In the genomic region with DNA sequence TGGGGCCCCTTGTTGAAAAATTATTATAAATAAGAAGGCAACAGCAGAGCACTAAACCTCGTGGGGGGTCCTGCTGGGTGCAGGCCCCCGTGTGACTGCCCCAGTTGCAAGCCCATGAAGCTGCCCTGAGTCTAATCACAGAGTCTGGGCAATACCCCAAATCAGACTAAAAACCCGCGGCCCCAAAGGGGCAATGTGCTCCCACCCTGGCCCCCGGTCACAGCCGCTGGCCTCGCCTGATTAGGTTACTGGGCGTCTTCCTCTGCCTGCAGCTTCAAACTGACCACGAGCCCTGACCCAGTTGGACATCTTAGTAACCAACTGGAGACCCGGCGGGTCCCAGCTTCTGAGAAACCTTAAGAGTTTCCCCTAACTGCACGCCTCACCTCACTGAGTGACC, we compare ENCODE assay signal across 23 cellular contexts. TPM values are rescaled to one million over a fixed set of nuclear protein-coding genes. Genes with fewer than 3 reads are reported as not detected.
DNase-seq lines count a peak whose midpoint lies in the region; ATAC-seq and TF ChIP-seq lines count a peak whose summit lies in the region.
"Had no signal": no experiment of that assay in that cellular context is flagged by ENCODE, and none has a peak within 500 bp of the region (broad histone marks: within the 10 kb centered on the region; RNA-seq: fewer than 3 reads in every experiment).

No MANE protein-coding gene starts in this region.

- H3K36me3 Mint-ChIP-seq in CD4-positive, alpha-beta T cell (ENCODE audit: low read depth): peaks cover 8% of the 10 kb centered on the region
- peaks cover 0 to 4% (median 3%) of the 10 kb centered on the region in 3 donors for H3K36me3 Mint-ChIP-seq in CD8-positive, alpha-beta memory T cell
- H3K36me3 Mint-ChIP-seq in activated T-helper 17 cell treated with anti-CD3 and anti-CD28 coated beads, Interleukin-2, amount 50 U/mL, for 72 hours (ENCODE audit: low read depth): peaks cover 77% of the 10 kb centered on the region
- H3K36me3 Mint-ChIP-seq in endodermal cell (ENCODE audit: low read depth): no peaks in the 10 kb centered on the region
- H3K36me3 Mint-ChIP-seq: activated CD8-positive, alpha-beta memory T cell treated with anti-CD3 and anti-CD28 coated beads, Interleukin-2, amount 10 ng/mL, durations not matched to agents 7 days and 5 days had no signal

- POLR2A ChIA-PET in CD4-positive, alpha-beta T cell (lab: Charles Lee): interaction anchor here (1.3 to 2.5 kb wide), 3 partner anchors 10 to 13 kb away, joined by 4 to 21 read pairs (median 7); no protein-coding TSS in a partner anchor
- POLR2A ChIA-PET in CD8-positive, alpha-beta memory T cell (lab: Charles Lee): interaction anchor here (0.7 to 1.6 kb wide), 2 partner anchors 9 to 13 kb away, joined by 3 to 4 read pairs; no protein-coding TSS in a partner anchor

- no peak for ATAC-seq in CD4-positive, alpha-beta T cell (ENCODE audit: poor library complexity)
- no peak for ATAC-seq in activated T-helper 17 cell treated with anti-CD3 and anti-CD28 coated beads, Interleukin-2, amount 50 U/mL, for 72 hours (replicated peaks)
- ATAC-seq: activated CD8-positive, alpha-beta memory T cell treated with anti-CD3 and anti-CD28 coated beads, Interleukin-2, amount 10 ng/mL, durations not matched to agents 7 days and 5 days had no signal

- H3K9me3 ChIP-seq in CD4-positive, alpha-beta T cell (ENCODE audit: control insufficient read depth, low read length): no peaks in the 10 kb centered on the region
- no peaks in the 10 kb centered on the region for H3K9me3 ChIP-seq in CD8-positive, alpha-beta memory T cell (ENCODE audit: low read length)
- H3K9me3 ChIP-seq in endodermal cell (ENCODE audit: control insufficient read depth, low read length): no peaks in the 10 kb centered on the region
- H3K9me3 ChIP-seq: Caco-2, thyroid gland had no signal

- H3K4me3 Mint-ChIP-seq in CD4-positive, alpha-beta T cell: peak overlapping the region; percentile 81
- peak overlapping the region in 6 of 7 donors; percentile 47 to 78 (median 71) for H3K4me3 Mint-ChIP-seq in CD8-positive, alpha-beta memory T cell
- H3K4me3 Mint-ChIP-seq in activated T-helper 17 cell treated with anti-CD3 and anti-CD28 coated beads, Interleukin-2, amount 50 U/mL, for 72 hours: peak overlapping the region; percentile 86
- H3K4me3 Mint-ChIP-seq in endodermal cell: no peak overlapping the region
- H3K4me3 Mint-ChIP-seq: activated CD8-positive, alpha-beta memory T cell treated with anti-CD3 and anti-CD28 coated beads, Interleukin-2, amount 10 ng/mL, durations not matched to agents 7 days and 5 days had no signal

- H3K9ac ChIP-seq in rectal smooth muscle tissue (ENCODE audit: low read length) (no peak overlapping the region), endodermal cell (ENCODE audit: extremely low read depth, low read length, poor library complexity, severe bottlenecking) (no peak overlapping the region)
- H3K9ac ChIP-seq: parathyroid adenoma had no signal

- no peaks in the 10 kb centered on the region for H3K27me3 Mint-ChIP-seq in CD4-positive, alpha-beta T cell
- no peaks in the 10 kb centered on the region for H3K27me3 Mint-ChIP-seq in CD8-positive, alpha-beta memory T cell
- H3K27me3 Mint-ChIP-seq in activated T-helper 17 cell treated with anti-CD3 and anti-CD28 coated beads, Interleukin-2, amount 50 U/mL, for 72 hours: no peaks in the 10 kb centered on the region
- peaks cover 17% of the 10 kb centered on the region for H3K27me3 Mint-ChIP-seq in endodermal cell (ENCODE audit: insufficient read depth)

- 93 to 98% methylated on average over 8 to 12 of the region's 12 CpGs for WGBS in endodermal cell (ENCODE audit: insufficient coverage in 1 of 2, insufficient read length in 1 of 2), 2 experiments

- peak overlapping the region; percentile 97 for H3K27ac Mint-ChIP-seq in CD4-positive, alpha-beta T cell
- peak overlapping the region in 5 of 8 donors; percentile 50 to 88 (median 79) for H3K27ac Mint-ChIP-seq in CD8-positive, alpha-beta memory T cell
- peak overlapping the region; percentile 92 for H3K27ac Mint-ChIP-seq in activated T-helper 17 cell treated with anti-CD3 and anti-CD28 coated beads, Interleukin-2, amount 50 U/mL, for 72 hours
- no peak overlapping the region for H3K27ac Mint-ChIP-seq in endodermal cell
- H3K27ac Mint-ChIP-seq: activated CD8-positive, alpha-beta memory T cell treated with anti-CD3 and anti-CD28 coated beads, Interleukin-2, amount 10 ng/mL, durations not matched to agents 7 days and 5 days had no signal

- H3K4me1 Mint-ChIP-seq in CD4-positive, alpha-beta T cell (ENCODE audit: low read depth): peaks cover 81% of the 10 kb centered on the region
- H3K4me1 Mint-ChIP-seq in CD8-positive, alpha-beta memory T cell: peaks cover 56 to 81% (median 63%) of the 10 kb centered on the region in 3 donors
- H3K4me1 Mint-ChIP-seq in activated T-helper 17 cell treated with anti-CD3 and anti-CD28 coated beads, Interleukin-2, amount 50 U/mL, for 72 hours: peaks cover 52% of the 10 kb centered on the region
- peaks cover 31% of the 10 kb centered on the region for H3K4me1 Mint-ChIP-seq in endodermal cell

- H3K4me1 ChIP-seq in CD8-positive, alpha-beta memory T cell (ENCODE audit: insufficient read depth, low read length): peaks cover 77% of the 10 kb centered on the region
- peaks cover 21% of the 10 kb centered on the region for H3K4me1 ChIP-seq in rectal smooth muscle tissue (ENCODE audit: control insufficient read depth, insufficient read depth, low read length)
- H3K4me1 ChIP-seq in endodermal cell (ENCODE audit: control insufficient read depth, insufficient read depth, low read length): peaks cover 5% of the 10 kb centered on the region
- H3K4me1 ChIP-seq: parathyroid adenoma had no signal

- H3K27me3 ChIP-seq in CD4-positive, alpha-beta T cell (ENCODE audit: control insufficient read depth, insufficient read depth, low read length): no peaks in the 10 kb centered on the region
- no peaks in the 10 kb centered on the region for H3K27me3 ChIP-seq in CD8-positive, alpha-beta memory T cell (ENCODE audit: insufficient read depth, low read length, poor library complexity, severe bottlenecking)
- H3K27me3 ChIP-seq in rectal smooth muscle tissue (ENCODE audit: control insufficient read depth, insufficient read depth, low read length): no peaks in the 10 kb centered on the region
- no peaks in the 10 kb centered on the region for H3K27me3 ChIP-seq in endodermal cell (ENCODE audit: control insufficient read depth, insufficient read depth, low read length, poor library complexity, severe bottlenecking)
- H3K27me3 ChIP-seq: cardiac muscle cell, thyroid gland had no signal

- no peak overlapping the region for H3K4me3 ChIP-seq in CD8-positive, alpha-beta memory T cell (ENCODE audit: low read length)
- peak overlapping the region; percentile 31 for H3K4me3 ChIP-seq in rectal smooth muscle tissue (ENCODE audit: low read length)
- no peak overlapping the region for H3K4me3 ChIP-seq in endodermal cell (ENCODE audit: low read length)
- H3K4me3 ChIP-seq: cardiac muscle cell, thyroid gland had no signal

- no peaks in the 10 kb centered on the region for H3K9me3 Mint-ChIP-seq in CD4-positive, alpha-beta T cell
- H3K9me3 Mint-ChIP-seq in CD8-positive, alpha-beta memory T cell: no peaks in the 10 kb centered on the region
- no peaks in the 10 kb centered on the region for H3K9me3 Mint-ChIP-seq in activated T-helper 17 cell treated with anti-CD3 and anti-CD28 coated beads, Interleukin-2, amount 50 U/mL, for 72 hours
- no peaks in the 10 kb centered on the region for H3K9me3 Mint-ChIP-seq in endodermal cell

- CTCF ChIA-PET in CD4-positive, alpha-beta T cell (lab: Charles Lee): no interaction called here
- CTCF ChIA-PET in CD8-positive, alpha-beta memory T cell (lab: Charles Lee): interaction anchor here (1.4 kb wide), 1 partner anchor 15 kb away, joined by 5 read pairs; no protein-coding TSS in a partner anchor

- no peaks in the 10 kb centered on the region for H3K36me3 ChIP-seq in CD8-positive, alpha-beta memory T cell (ENCODE audit: insufficient read depth, low read length)
- H3K36me3 ChIP-seq in rectal smooth muscle tissue (ENCODE audit: control insufficient read depth, insufficient read depth, low read length) (no peaks in the 10 kb centered on the region), endodermal cell (ENCODE audit: control insufficient read depth, insufficient read depth, low read length) (no peaks in the 10 kb centered on the region)
- H3K36me3 ChIP-seq: cardiac muscle cell, thyroid gland had no signal

- intact Hi-C loops in CD4-positive, alpha-beta T cell (cut with DNase I, micrococcal nuclease): no loop called here

- no peak overlapping the region for H3K27ac ChIP-seq in CD4-positive, alpha-beta T cell (ENCODE audit: low read depth, low read length)
- H3K27ac ChIP-seq in CD8-positive, alpha-beta memory T cell (ENCODE audit: low read depth, low read length): no peak overlapping the region
- H3K27ac ChIP-seq in rectal smooth muscle tissue (ENCODE audit: low read depth, low read length): peak overlapping the region; percentile 46
- H3K27ac ChIP-seq in caudate nucleus (ENCODE audit: low read depth, low read length): no peak overlapping the region
- H3K27ac ChIP-seq in endodermal cell (ENCODE audit: low read depth, low read length): no peak overlapping the region
- H3K27ac ChIP-seq: cardiac muscle cell, parathyroid adenoma, thyroid gland had no signal

- TF ChIP-seq CTCF in CD4-positive, alpha-beta T cell (IDR thresholded peaks at IDR 0.05): no peak
- no peak for TF ChIP-seq CTCF in endodermal cell (conservative IDR thresholded peaks at IDR 0.05)

- no peak for DNase-seq in CD4-positive, alpha-beta T cell
- DNase-seq in CD8-positive, alpha-beta memory T cell: peak in 1 of 5 donors; percentile 38
- DNase-seq in caudate nucleus (lab: John Stamatoyannopoulos, UW) (no peak), endodermal cell (no peak), DMS153 treated with DMSO at 0.1 percent for 48 hours (lab: John Stamatoyannopoulos, UW; ENCODE audit: unreplicated experiment) (no peak)
- DNase-seq: activated CD4-positive, alpha-beta T cell treated with anti-CD3 and anti-CD28 coated beads for 1 hour; activated CD8-positive, alpha-beta memory T cell treated with anti-CD3 and anti-CD28 coated beads, Interleukin-2, amount 10 ng/mL, durations not matched to agents 7 days and 5 days; activated gamma-delta T cell treated with Interleukin-2 at 50 U/mL for 16 hours; Caco-2; dermis blood vessel endothelial cell; head of caudate nucleus; mammary epithelial cell; NCI-H187 treated with DMSO at 0.1 percent for 48 hours; NCI-H2227 treated with DMSO at 0.1 percent for 48 hours; NCI-H748 treated with DMSO at 0.1 percent for 48 hours; Right ventricle myocardium superior; SW 1271; thyroid gland had no signal

RNA-seq across cellular contexts. Expression of a gene that starts 1.6 kb away (rescaled TPM):
- total RNA-seq in CD4-positive, alpha-beta T cell: 10 to 100 TPM; 13.2 to 14.3 TPM
- total RNA-seq in CD8-positive, alpha-beta memory T cell: 1 to 10 TPM; 5.8 to 6.3 TPM
- 4.5 TPM for polyA plus RNA-seq in CD8-positive, alpha-beta memory T cell
- total RNA-seq in activated T-helper 17 cell treated with anti-CD3 and anti-CD28 coated beads, Interleukin-2, amount 50 U/mL, for 72 hours: 10 to 100 TPM in 1 of 2 donors, 1 to 10 TPM in 1; 8.0 to 20.2 TPM
- under 1 TPM in 1 of 2 donors, not detected in 1; 0.07 TPM for total RNA-seq in endodermal cell
- polyA plus RNA-seq in endodermal cell (2013, experiment 1 of 2): not detected
- polyA plus RNA-seq in endodermal cell (2013, experiment 2 of 2): not detected
- total RNA-seq: Caco-2, cardiac muscle cell, Daoy, dermis blood vessel endothelial cell, mammary epithelial cell, Right ventricle myocardium superior, thyroid gland had no signal
- polyA plus RNA-seq: cardiac muscle cell, mammary epithelial cell had no signal

RNA-seq across cellular contexts. Expression of a gene that starts 40.4 kb away (rescaled TPM):
- 100 to 1,000 TPM; 326 to 332 TPM for total RNA-seq in CD4-positive, alpha-beta T cell
- total RNA-seq in CD8-positive, alpha-beta memory T cell: 10 to 100 TPM; 39.6 to 42.8 TPM
- polyA plus RNA-seq in CD8-positive, alpha-beta memory T cell: 9.1 TPM
- 10 to 100 TPM; 30.2 to 49.6 TPM for total RNA-seq in activated T-helper 17 cell treated with anti-CD3 and anti-CD28 coated beads, Interleukin-2, amount 50 U/mL, for 72 hours
- total RNA-seq in endodermal cell: 10 to 100 TPM; 73.9 to 77.3 TPM
- polyA plus RNA-seq in endodermal cell (2013, experiment 1 of 2): 24.3 TPM
- polyA plus RNA-seq in endodermal cell (2013, experiment 2 of 2): 23.6 TPM

Comparison
In these comparisons a context has a peak if more than half of its experiments do, and no peak if none do; other contexts are left out.
1. RNA of a gene that starts 1.6 kb away (total RNA-seq): 8.0 to 20.2 TPM in activated T-helper 17 cell treated with anti-CD3 and anti-CD28 coated beads, Interleukin-2, amount 50 U/mL, for 72 hours, 13.2 to 14.3 TPM in CD4-positive, alpha-beta T cell and 5.8 to 6.3 TPM in CD8-positive, alpha-beta memory T cell; 0.07 TPM in endodermal cell; every median in the first group is over 4 times any median in the second.
2. RNA of a gene that starts 40.4 kb away (total RNA-seq): 326 to 332 TPM in CD4-positive, alpha-beta T cell; 73.9 to 77.3 TPM in endodermal cell, 30.2 to 49.6 TPM in activated T-helper 17 cell treated with anti-CD3 and anti-CD28 coated beads, Interleukin-2, amount 50 U/mL, for 72 hours and 39.6 to 42.8 TPM in CD8-positive, alpha-beta memory T cell; every median in the first group is over 4 times any median in the second.